Comparison of ENCODE assay signal across 28 cellular contexts in genomic region chr6:151228788-151229400, GRCh38. TPM values are rescaled to one million over a fixed set of nuclear protein-coding genes. Genes with fewer than 3 reads are reported as not detected.
"Had no signal": no experiment of that assay in that cellular context is flagged by ENCODE, and none has a peak within 500 bp of the region (broad histone marks: within the 10 kb centered on the region; RNA-seq: fewer than 3 reads in every experiment).

No MANE protein-coding gene starts in this region.

- H3K36me3 Mint-ChIP-seq: immature natural killer cell; naive thymus-derived CD8-positive, alpha-beta T cell had no signal

- H3K36me3 ChIP-seq: left lung, lower lobe of right lung, pancreas, prostate gland, stomach, thyroid gland, transverse colon, upper lobe of left lung, vagina had no signal

- FAIRE-seq: islet of Langerhans, kidney, pancreas had no signal

- H3K9me3 ChIP-seq: left lung, lower lobe of right lung, pancreas, prostate gland, stomach, testis, thyroid gland, transverse colon, upper lobe of left lung, vagina had no signal

- H3K4me3 ChIP-seq: left lung, lower lobe of right lung, pancreas, prostate gland, skin epidermis, stomach, testis, thyroid gland, transverse colon, upper lobe of left lung, vagina had no signal

- DNase-seq: hypothalamus; immature natural killer cell; kidney; left colon; left lung; lower lobe of right lung; mammary epithelial cell; mesenchymal stem cell; naive thymus-derived CD8-positive, alpha-beta T cell; nucleus accumbens; pancreas; posterior cingulate gyrus; retina; right cardiac atrium; stimulated activated CD4-positive, alpha-beta T cell treated with anti-CD3 and anti-CD28 coated beads, Interleukin-4, amount 100 ng/mL, for 1 hour; stimulated activated naive CD4-positive, alpha-beta T cell; stomach; testis; thyroid gland; transverse colon; upper lobe of left lung had no signal

- H3K27me3 ChIP-seq: left lung, pancreas, stomach, testis, thyroid gland, transverse colon, upper lobe of left lung, vagina had no signal

- H3K4me1 ChIP-seq: left lung, lower lobe of right lung, pancreas, prostate gland, stomach, thyroid gland, transverse colon, upper lobe of left lung, vagina had no signal

- H3K4me1 Mint-ChIP-seq: immature natural killer cell; naive thymus-derived CD8-positive, alpha-beta T cell; nephron had no signal

- H3K4me3 Mint-ChIP-seq: immature natural killer cell; naive thymus-derived CD8-positive, alpha-beta T cell; nephron; neural crest cell had no signal

- H3K9me3 Mint-ChIP-seq: immature natural killer cell; naive thymus-derived CD8-positive, alpha-beta T cell; nephron; neural crest cell had no signal

- H3K27ac Mint-ChIP-seq: immature natural killer cell; naive thymus-derived CD8-positive, alpha-beta T cell; nephron had no signal

- ATAC-seq: left colon; left lung; lower lobe of right lung; naive thymus-derived CD8-positive, alpha-beta T cell; pancreas; right cardiac atrium; sciatic nerve had no signal

- H3K27ac ChIP-seq: left lung, lower lobe of right lung, pancreas, prostate gland, skin epidermis, stomach, testis, thyroid gland, transverse colon, upper lobe of left lung, vagina had no signal

RNA-seq across cellular contexts. Expression of gene AKAP12, which starts 10.9 kb away (rescaled TPM):
- total RNA-seq: naive thymus-derived CD8-positive, alpha-beta T cell had no signal
